ENCODE assay signal across 8 cellular contexts in the genomic region with DNA sequence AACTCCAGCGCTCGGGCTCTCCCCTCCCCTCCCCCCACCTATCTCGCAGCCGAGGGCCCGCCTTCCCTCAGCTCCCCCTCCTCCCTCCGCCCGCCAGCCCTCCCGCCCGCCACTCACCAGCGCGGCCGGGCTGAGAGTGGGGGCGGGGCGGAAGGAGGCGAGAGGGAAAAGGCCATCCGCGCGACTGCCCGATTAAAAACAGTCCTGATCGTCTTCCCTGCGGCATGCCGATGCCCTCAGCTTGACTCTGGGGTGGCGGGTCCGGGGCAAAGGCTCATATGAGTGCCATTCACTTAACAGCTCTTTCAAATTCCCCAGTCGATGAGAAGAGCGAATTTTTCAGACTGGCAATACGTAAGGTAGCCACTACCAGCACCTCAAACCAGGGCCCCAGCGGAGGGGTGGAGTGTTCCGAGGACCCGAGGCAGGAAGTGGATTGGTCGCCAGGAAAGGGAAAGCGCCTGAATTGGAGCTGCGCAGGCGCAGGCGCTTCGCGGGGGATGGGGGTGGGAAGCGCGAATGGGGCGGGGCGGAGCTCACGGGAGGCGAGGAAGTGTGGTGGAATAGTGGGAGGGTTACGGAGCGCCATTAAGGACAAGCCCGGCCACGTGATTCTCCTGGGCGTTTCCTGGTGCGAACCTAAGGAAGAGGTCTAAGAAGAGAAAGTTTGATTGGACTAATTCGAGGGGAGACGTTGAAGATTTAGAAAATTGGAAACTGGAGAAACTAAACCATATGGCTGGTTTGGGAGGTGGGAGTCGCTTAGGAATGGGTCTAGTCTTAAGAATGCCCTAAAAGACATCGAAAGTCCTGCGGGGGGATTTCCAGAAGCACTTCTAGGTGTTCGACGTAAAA. TPM values are rescaled to one million over a fixed set of nuclear protein-coding genes. Genes with fewer than 3 reads are reported as not detected.
DNase-seq lines count a peak whose midpoint lies in the region; ATAC-seq and TF ChIP-seq lines count a peak whose summit lies in the region.

A gene with protein sequence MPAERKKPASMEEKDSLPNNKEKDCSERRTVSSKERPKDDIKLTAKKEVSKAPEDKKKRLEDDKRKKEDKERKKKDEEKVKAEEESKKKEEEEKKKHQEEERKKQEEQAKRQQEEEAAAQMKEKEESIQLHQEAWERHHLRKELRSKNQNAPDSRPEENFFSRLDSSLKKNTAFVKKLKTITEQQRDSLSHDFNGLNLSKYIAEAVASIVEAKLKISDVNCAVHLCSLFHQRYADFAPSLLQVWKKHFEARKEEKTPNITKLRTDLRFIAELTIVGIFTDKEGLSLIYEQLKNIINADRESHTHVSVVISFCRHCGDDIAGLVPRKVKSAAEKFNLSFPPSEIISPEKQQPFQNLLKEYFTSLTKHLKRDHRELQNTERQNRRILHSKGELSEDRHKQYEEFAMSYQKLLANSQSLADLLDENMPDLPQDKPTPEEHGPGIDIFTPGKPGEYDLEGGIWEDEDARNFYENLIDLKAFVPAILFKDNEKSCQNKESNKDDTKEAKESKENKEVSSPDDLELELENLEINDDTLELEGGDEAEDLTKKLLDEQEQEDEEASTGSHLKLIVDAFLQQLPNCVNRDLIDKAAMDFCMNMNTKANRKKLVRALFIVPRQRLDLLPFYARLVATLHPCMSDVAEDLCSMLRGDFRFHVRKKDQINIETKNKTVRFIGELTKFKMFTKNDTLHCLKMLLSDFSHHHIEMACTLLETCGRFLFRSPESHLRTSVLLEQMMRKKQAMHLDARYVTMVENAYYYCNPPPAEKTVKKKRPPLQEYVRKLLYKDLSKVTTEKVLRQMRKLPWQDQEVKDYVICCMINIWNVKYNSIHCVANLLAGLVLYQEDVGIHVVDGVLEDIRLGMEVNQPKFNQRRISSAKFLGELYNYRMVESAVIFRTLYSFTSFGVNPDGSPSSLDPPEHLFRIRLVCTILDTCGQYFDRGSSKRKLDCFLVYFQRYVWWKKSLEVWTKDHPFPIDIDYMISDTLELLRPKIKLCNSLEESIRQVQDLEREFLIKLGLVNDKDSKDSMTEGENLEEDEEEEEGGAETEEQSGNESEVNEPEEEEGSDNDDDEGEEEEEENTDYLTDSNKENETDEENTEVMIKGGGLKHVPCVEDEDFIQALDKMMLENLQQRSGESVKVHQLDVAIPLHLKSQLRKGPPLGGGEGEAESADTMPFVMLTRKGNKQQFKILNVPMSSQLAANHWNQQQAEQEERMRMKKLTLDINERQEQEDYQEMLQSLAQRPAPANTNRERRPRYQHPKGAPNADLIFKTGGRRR (minus strand): TSS at position 13 of the 855 bp plus-strand sequence. CDS start 7,386 bp downstream, outside the sequence.

- H3K4me1 ChIP-seq in GM23338 (ENCODE audit: insufficient read depth) (peaks cover 13% of the 10 kb centered on the region; the same call in 1 of the 2 replicates), esophagus squamous epithelium (peaks cover 3 to 45% (median 7%) of the 10 kb centered on the region in 3 donors), muscle layer of duodenum (ENCODE audit: control insufficient read depth in 1 of 2, insufficient read depth in 2 of 2, low read length in 2 of 2) (peaks cover 8 to 15% of the 10 kb centered on the region in 2 donors)

- peak within 1 kb of the TSS; percentile 2; the same call in 1 of the 2 replicates for H2AFZ ChIP-seq in GM23338

- H3F3A ChIP-seq in GM23338 (replicated peaks; ENCODE audit: low read depth): no peaks in the 10 kb centered on the region

- H4K20me1 ChIP-seq in GM23338 (replicated peaks; ENCODE audit: insufficient read depth): no peaks in the 10 kb centered on the region

- intact Hi-C loops in esophagus squamous epithelium (cut with DNase I): no loop called here

- H3K27ac Mint-ChIP-seq in GM23338: peak within 1 kb of the TSS; percentile 100

- H3K4me3 ChIP-seq in GM23338 (peak within 1 kb of the TSS; percentile 93), esophagus squamous epithelium (peak within 1 kb of the TSS; percentile 77 to 100 (median 100)), muscle layer of duodenum (ENCODE audit: low read depth in 1 of 2, low read length in 2 of 2) (peak within 1 kb of the TSS; percentile 94 to 95)

- H3K4me2 ChIP-seq in GM23338: peak within 1 kb of the TSS; percentile 82

- H3K27me3 ChIP-seq in GM23338 (ENCODE audit: insufficient read depth): no peaks in the 10 kb centered on the region
- peaks cover 0 to 10% (median 0%) of the 10 kb centered on the region in 4 donors for H3K27me3 ChIP-seq in esophagus squamous epithelium
- H3K27me3 ChIP-seq in muscle layer of duodenum (ENCODE audit: low read depth, low read length): no peaks in the 10 kb centered on the region

- no peak for TF ChIP-seq CTCF in GM23338 (conservative IDR thresholded peaks at IDR 0.05; ENCODE audit: low read depth in 2 of 2)
- peak in 3 of 6 experiments; percentile 16 to 21 (median 20) for TF ChIP-seq CTCF in esophagus squamous epithelium (IDR thresholded peaks at IDR 0.05)

- H3K36me3 Mint-ChIP-seq in GM23338 (ENCODE audit: low read depth): no peaks in the 10 kb centered on the region

- peak; percentile 88 for DNase-seq in DMS79 treated with DMSO at 0.1 percent for 48 hours (lab: John Stamatoyannopoulos, UW)
- DNase-seq in GM23338 (ENCODE audit: low spot score): peak; percentile 98
- peak; percentile 98 for DNase-seq in LHCN-M2 (ENCODE audit: low read depth)
- DNase-seq in RPMI7951 (ENCODE audit: low read depth): peak; percentile 98
- peak; percentile 95 for DNase-seq in activated T-helper 1 cell treated with Interleukin-2 at 50 U/mL for 16 hours (ENCODE audit: low read depth)
- DNase-seq in esophagus squamous epithelium (lab: John Stamatoyannopoulos, UW): peak; percentile 82
- peak; percentile 93 for DNase-seq in stimulated activated CD8-positive, alpha-beta memory T cell treated with anti-CD3 and anti-CD28 coated beads, Interleukin-7, amount 100 ng/mL, for 24 hours (ENCODE audit: low read depth)

- no peaks in the 10 kb centered on the region for H3K9me2 ChIP-seq in GM23338 (ENCODE audit: insufficient read depth)

- H3K4me1 Mint-ChIP-seq in GM23338: peaks cover 22% of the 10 kb centered on the region; the same call in 2 of the 3 replicates

- peak within 1 kb of the TSS; percentile 93 for H3K4me3 Mint-ChIP-seq in GM23338

- WGBS in esophagus squamous epithelium, 2 donors: 5 to 7% methylated on average over 23 to 35 of the region's 56 CpGs

- H3K79me2 ChIP-seq in GM23338 (replicated peaks; ENCODE audit: insufficient read depth): peaks cover 45% of the 10 kb centered on the region

- H3K27ac ChIP-seq in GM23338 (ENCODE audit: low read depth): peak within 1 kb of the TSS; percentile 93
- peak within 1 kb of the TSS; percentile 89 to 98 (median 96) for H3K27ac ChIP-seq in esophagus squamous epithelium
- peak within 1 kb of the TSS; percentile 96 for H3K27ac ChIP-seq in muscle layer of duodenum (ENCODE audit: low read length)

- peak; percentile 89 for ATAC-seq in GM23338

- no peaks in the 10 kb centered on the region for H3K9me3 Mint-ChIP-seq in GM23338

- peaks cover 10% of the 10 kb centered on the region for H3K27me3 Mint-ChIP-seq in GM23338 (ENCODE audit: insufficient read depth, low read depth, poor library complexity)

- no peaks in the 10 kb centered on the region for H3K9me3 ChIP-seq in esophagus squamous epithelium
- H3K9me3 ChIP-seq in muscle layer of duodenum (ENCODE audit: control insufficient read depth in 1 of 2, low read length in 2 of 2): no peaks in the 10 kb centered on the region

- TF ChIP-seq POLR2A in esophagus squamous epithelium (IDR thresholded peaks at IDR 0.05): peak in 1 of 4 donors; percentile 9

- H3K36me3 ChIP-seq in GM23338 (ENCODE audit: insufficient read depth) (no peaks in the 10 kb centered on the region), esophagus squamous epithelium (no peaks in the 10 kb centered on the region), muscle layer of duodenum (ENCODE audit: control insufficient read depth in 1 of 2, insufficient read depth in 2 of 2, low read length in 2 of 2) (peaks cover 0 to 3% of the 10 kb centered on the region in 2 donors)

TF ChIP-seq in GM23338, 12 proteins besides CTCF, POLR2A, EP300 and RAD21 (continues in another document):
- peak; percentile 10; the same call in 1 of the 2 replicates for TF ChIP-seq CREB1 (CRISPR knock-in tag; IDR thresholded peaks at IDR 0.05; ENCODE audit: low read depth)

RNA-seq across cellular contexts. Expression of the gene that starts here (rescaled TPM):
- 23.6 and 29.0 TPM in 2 replicates for total RNA-seq in GM23338 (2014; rRNA removed; shearing (Covaris generic))
- 72.0 and 78.5 TPM in 2 replicates for polyA plus RNA-seq in GM23338 (2016; fragmentation: Nextera tagmentation; extraction: Ambion mirVana)
- 13.1 and 15.8 TPM in 2 replicates for total RNA-seq in LHCN-M2 (2014; rRNA removed)
- polyA plus RNA-seq in LHCN-M2 (2012): 6.0 TPM
- total RNA-seq in RPMI7951 (2014; rRNA removed; shearing (Covaris generic)): 13.3 and 14.4 TPM in 2 replicates
- 10 to 100 TPM; 12.9 to 22.3 (median 17.8) TPM for total RNA-seq in esophagus squamous epithelium

Comparison
In these comparisons a context has a peak if more than half of its experiments do, and no peak if none do; other contexts are left out.
1. Peak in every context shown above with its lines: DNase-seq, ATAC-seq, H3K4me3 ChIP-seq and H3K27ac ChIP-seq.